ENCODE assay signal across 15 cellular contexts in the genomic region with DNA sequence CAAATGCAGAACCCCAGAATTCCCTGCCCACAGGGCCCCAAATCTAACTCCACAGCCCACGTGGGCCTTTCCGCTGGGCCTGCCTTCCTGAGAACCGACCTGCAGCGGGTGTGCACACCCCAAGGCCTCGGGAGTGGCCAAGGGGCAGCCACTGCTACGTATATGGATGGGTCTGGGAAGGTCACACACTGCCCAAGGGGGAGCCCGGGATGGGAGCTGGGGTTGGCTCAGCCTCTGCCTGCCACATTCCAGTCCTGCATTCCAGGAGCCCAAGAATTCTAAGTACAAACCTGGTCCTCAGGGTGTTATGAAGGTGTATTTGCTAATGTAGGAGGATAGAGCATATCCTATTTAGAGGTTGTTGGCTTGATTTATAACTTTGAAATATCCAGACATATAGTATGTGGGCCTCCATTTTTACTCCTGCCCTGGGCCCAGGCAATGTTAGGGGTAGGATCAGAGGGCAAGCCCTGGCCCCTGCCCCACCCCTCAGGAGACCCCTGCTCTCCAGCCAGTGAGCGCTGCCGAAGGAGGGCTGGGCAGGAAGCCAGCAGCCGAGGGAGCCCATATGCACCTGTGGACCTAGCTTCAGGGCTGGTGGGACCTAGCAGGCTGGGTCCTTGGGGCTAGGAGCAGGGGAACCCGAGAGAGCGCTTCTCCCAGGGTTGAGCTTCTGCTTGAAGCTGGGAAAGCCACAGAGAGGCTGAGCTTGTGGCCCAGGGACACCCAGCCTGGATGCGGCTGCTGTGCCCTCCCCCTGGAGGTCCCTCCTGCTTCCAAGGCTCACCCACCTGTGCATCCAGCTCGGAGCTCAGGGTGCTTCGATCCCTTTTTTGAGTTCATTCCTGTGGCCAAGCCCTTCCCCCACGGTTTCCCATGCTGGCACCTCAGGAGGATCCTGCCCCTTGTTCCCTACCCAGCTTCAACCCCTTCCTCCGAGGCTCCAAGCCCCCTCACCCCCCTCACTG. TPM values are rescaled to one million over a fixed set of nuclear protein-coding genes. Genes with fewer than 3 reads are reported as not detected.
A peak's percentile ranks its signal among the peaks of the same experiment; 100 is the strongest.
DNase-seq lines count a peak whose midpoint lies in the region; ATAC-seq and TF ChIP-seq lines count a peak whose summit lies in the region.
"Had no signal": no experiment of that assay in that cellular context is flagged by ENCODE, and none has a peak within 500 bp of the region (broad histone marks: within the 10 kb centered on the region; RNA-seq: fewer than 3 reads in every experiment).

No MANE protein-coding gene starts in this region.

- TF ChIP-seq CTCF in IMR-90 (conservative IDR thresholded peaks at IDR 0.05; ENCODE audit: low read depth, low read length) (no peak), Calu3 (IDR thresholded peaks at IDR 0.05; ENCODE audit: unreplicated experiment) (no peak), colonic mucosa (IDR thresholded peaks at IDR 0.05) (no peak)
- TF ChIP-seq CTCF in CD4-positive, alpha-beta T cell (IDR thresholded peaks at IDR 0.05): no peak

- H2BK15ac ChIP-seq in IMR-90 (ENCODE audit: low read depth, low read length): no peak overlapping the region

- no peak for ATAC-seq in IMR-90 (ENCODE audit: low read depth)
- ATAC-seq in HG02623 (IDR thresholded peaks at IDR 0.05; ENCODE audit: unreplicated experiment): no peak
- no peak for ATAC-seq in CD4-positive, alpha-beta T cell (ENCODE audit: poor library complexity)
- ATAC-seq: activated CD4-positive, alpha-beta T cell treated with anti-CD3 and anti-CD28 coated beads for 36 hours; activated T-cell treated with anti-CD3 and anti-CD28 coated beads, Interleukin-2, amount 50 U/mL, for 4 hours; T-cell had no signal

- dilution Hi-C loops in IMR-90 (cut with HindIII; ENCODE audit: low sequenced_read_pairs, unreplicated experiment): no loop called here

- no peaks in the 10 kb centered on the region for H3K36me3 ChIP-seq in IMR-90 (ENCODE audit: control insufficient read depth, insufficient read depth, low read length)
- H3K36me3 ChIP-seq in colonic mucosa: no peaks in the 10 kb centered on the region

- H3K27me3 Mint-ChIP-seq in activated naive CD8-positive, alpha-beta T cell treated with anti-CD3 and anti-CD28 coated beads for 36 hours: no peaks in the 10 kb centered on the region
- no peaks in the 10 kb centered on the region for H3K27me3 Mint-ChIP-seq in Calu3 (ENCODE audit: unreplicated experiment)
- H3K27me3 Mint-ChIP-seq in CD4-positive, alpha-beta T cell: no peaks in the 10 kb centered on the region
- H3K27me3 Mint-ChIP-seq: activated CD4-positive, alpha-beta T cell treated with anti-CD3 and anti-CD28 coated beads for 36 hours; T-cell had no signal

- H3K4me3 Mint-ChIP-seq in activated naive CD8-positive, alpha-beta T cell treated with anti-CD3 and anti-CD28 coated beads for 36 hours: no peak overlapping the region
- H3K4me3 Mint-ChIP-seq in Calu3 (ENCODE audit: low read depth, unreplicated experiment): no peak overlapping the region
- H3K4me3 Mint-ChIP-seq in CD4-positive, alpha-beta T cell: no peak overlapping the region
- H3K4me3 Mint-ChIP-seq: activated CD4-positive, alpha-beta T cell treated with anti-CD3 and anti-CD28 coated beads for 36 hours; activated T-cell treated with anti-CD3 and anti-CD28 coated beads, Interleukin-2, amount 50 U/mL, for 4 hours; mesothelial cell of epicardium; T-cell had no signal

- H3K23ac ChIP-seq in IMR-90 (ENCODE audit: low read depth, low read length): no peak overlapping the region; the same call in 1 of the 2 replicates

- no peak overlapping the region for H3K4me2 ChIP-seq in IMR-90 (ENCODE audit: low read depth, low read length)

- peak overlapping the region; percentile 72 for H3K27ac Mint-ChIP-seq in activated naive CD8-positive, alpha-beta T cell treated with anti-CD3 and anti-CD28 coated beads for 36 hours
- H3K27ac Mint-ChIP-seq in Calu3 (ENCODE audit: unreplicated experiment): no peak overlapping the region
- H3K27ac Mint-ChIP-seq in CD4-positive, alpha-beta T cell: no peak overlapping the region
- H3K27ac Mint-ChIP-seq: T-cell had no signal

- H3K4me3 ChIP-seq in IMR-90 (ENCODE audit: insufficient read depth, low read depth, low read length) (no peak overlapping the region), colonic mucosa (no peak overlapping the region)
- H3K4me3 ChIP-seq: dorsolateral prefrontal cortex had no signal

- peak overlapping the region; percentile 7 for H2BK5ac ChIP-seq in IMR-90 (ENCODE audit: low read depth, low read length, poor library complexity, severe bottlenecking)

- intact Hi-C loops in IMR-90 (cut with micrococcal nuclease) (no loop called here), Calu3 (cut with micrococcal nuclease; ENCODE audit: unreplicated experiment) (loop anchor here (1.0 kb wide), 1 partner anchor 9 kb away; no protein-coding TSS in a partner anchor), colonic mucosa (cut with DNase I) (no loop called here)
- intact Hi-C loops in CD4-positive, alpha-beta T cell (cut with DNase I, micrococcal nuclease): no loop called here

- H2BK120ac ChIP-seq in IMR-90 (ENCODE audit: low read depth, low read length): no peak overlapping the region

- no peak for TF ChIP-seq RAD21 in IMR-90 (IDR thresholded peaks at IDR 0.05; ENCODE audit: low read length)

- peaks cover 22% of the 10 kb centered on the region for H3K9me1 ChIP-seq in IMR-90 (ENCODE audit: insufficient read depth, low read length)

- H4K20me1 ChIP-seq in IMR-90 (ENCODE audit: insufficient read depth, low read length): no peaks in the 10 kb centered on the region

- H4K8ac ChIP-seq in IMR-90 (ENCODE audit: low read depth in 2 of 2, low read length in 2 of 2): no peak overlapping the region

- H2AK5ac ChIP-seq in IMR-90 (ENCODE audit: low read depth, low read length): no peak overlapping the region

- peak overlapping the region; percentile 79 for H2AK9ac ChIP-seq in IMR-90 (replicated peaks; ENCODE audit: low read depth, low read length, poor library complexity)

- H3K14ac ChIP-seq in IMR-90 (replicated peaks; ENCODE audit: low read depth, low read length): no peak overlapping the region

- H4K91ac ChIP-seq in IMR-90 (ENCODE audit: insufficient read depth, low read depth, low read length): no peak overlapping the region

- H3K27ac ChIP-seq in IMR-90 (ENCODE audit: insufficient read depth, low read length): no peak overlapping the region
- H3K27ac ChIP-seq in CD4-positive, alpha-beta T cell (ENCODE audit: low read depth, low read length): no peak overlapping the region
- no peak overlapping the region for H3K27ac ChIP-seq in colonic mucosa
- H3K27ac ChIP-seq: parathyroid adenoma had no signal

- H2BK20ac ChIP-seq in IMR-90 (ENCODE audit: low read depth, low read length): no peak overlapping the region

- peaks cover 3% of the 10 kb centered on the region for H3K36me3 Mint-ChIP-seq in activated naive CD8-positive, alpha-beta T cell treated with anti-CD3 and anti-CD28 coated beads for 36 hours
- H3K36me3 Mint-ChIP-seq in Calu3 (ENCODE audit: insufficient read depth, unreplicated experiment): peaks cover 12% of the 10 kb centered on the region
- no peaks in the 10 kb centered on the region for H3K36me3 Mint-ChIP-seq in CD4-positive, alpha-beta T cell (ENCODE audit: low read depth)
- H3K36me3 Mint-ChIP-seq: mesothelial cell of epicardium, T-cell had no signal

- TF ChIP-seq POLR2A in IMR-90 (IDR thresholded peaks at IDR 0.05; ENCODE audit: low read depth, low read length): no peak

- CTCF ChIA-PET in IMR-90 (lab: Yijun Ruan, JAX): no interaction called here
- CTCF ChIA-PET in Calu3 (lab: Charles Lee): interaction anchor here (0.5 to 0.8 kb wide), 4 partner anchors 9 to 94 kb away, joined by 3 to 6 read pairs (median 3); partner anchors contain the start of gene SEMA7A
- CTCF ChIA-PET in CD4-positive, alpha-beta T cell (lab: Charles Lee): no interaction called here

- in situ Hi-C loops in IMR-90 (cut with MboI; ENCODE audit: low sequenced_read_pairs): no loop called here

- H3K18ac ChIP-seq in IMR-90 (ENCODE audit: low read depth, low read length): no peak overlapping the region

- no peak overlapping the region for H3K4ac ChIP-seq in IMR-90 (ENCODE audit: low read depth, low read length)

- WGBS in IMR-90 (ENCODE audit: extremely low coverage in 2 of 2, insufficient read length in 1 of 2), 2 experiments: 90% methylated on average over 6 of the region's 17 CpGs; no CpG with 5 or more reads in 1 of the 2 experiments

- H2AFZ ChIP-seq in IMR-90 (replicated peaks; ENCODE audit: low read length, poor library complexity): no peak overlapping the region
- H2AFZ ChIP-seq: parathyroid adenoma had no signal

- no peaks in the 10 kb centered on the region for H3K9me3 Mint-ChIP-seq in activated naive CD8-positive, alpha-beta T cell treated with anti-CD3 and anti-CD28 coated beads for 36 hours
- H3K9me3 Mint-ChIP-seq in Calu3 (ENCODE audit: low read depth, unreplicated experiment): peaks cover 2% of the 10 kb centered on the region
- no peaks in the 10 kb centered on the region for H3K9me3 Mint-ChIP-seq in CD4-positive, alpha-beta T cell
- H3K9me3 Mint-ChIP-seq: activated T-cell treated with anti-CD3 and anti-CD28 coated beads, Interleukin-2, amount 50 U/mL, for 4 hours; mesothelial cell of epicardium; T-cell had no signal

- no peak overlapping the region for H3K9ac ChIP-seq in IMR-90 (ENCODE audit: low read depth, low read length)
- no peak overlapping the region for H3K9ac ChIP-seq in colonic mucosa (ENCODE audit: low read depth in 2 of 2, low read length in 2 of 2)
- H3K9ac ChIP-seq: parathyroid adenoma had no signal

- peaks cover 75% of the 10 kb centered on the region for H3K4me1 Mint-ChIP-seq in activated naive CD8-positive, alpha-beta T cell treated with anti-CD3 and anti-CD28 coated beads for 36 hours
- H3K4me1 Mint-ChIP-seq in Calu3 (ENCODE audit: low read depth, unreplicated experiment): peaks cover 81% of the 10 kb centered on the region
- peaks cover 19% of the 10 kb centered on the region for H3K4me1 Mint-ChIP-seq in CD4-positive, alpha-beta T cell (ENCODE audit: low read depth)

- no peak overlapping the region for H3K56ac ChIP-seq in IMR-90 (ENCODE audit: extremely low read depth, insufficient read depth, low read length)

- POLR2A ChIA-PET in IMR-90 (lab: Charles Lee; ENCODE audit: unreplicated experiment): no interaction called here
- POLR2A ChIA-PET in CD4-positive, alpha-beta T cell (lab: Charles Lee): no interaction called here

- H3K4me1 ChIP-seq in IMR-90 (ENCODE audit: control insufficient read depth, insufficient read depth, low read length): peaks cover 14% of the 10 kb centered on the region
- H3K4me1 ChIP-seq in colonic mucosa: no peaks in the 10 kb centered on the region

- no peaks in the 10 kb centered on the region for H3K27me3 ChIP-seq in IMR-90 (ENCODE audit: control insufficient read depth, insufficient read depth, low read length)
- no peaks in the 10 kb centered on the region for H3K27me3 ChIP-seq in CD4-positive, alpha-beta T cell (ENCODE audit: control insufficient read depth, insufficient read depth, low read length)
- no peaks in the 10 kb centered on the region for H3K27me3 ChIP-seq in colonic mucosa
- H3K27me3 ChIP-seq: dorsolateral prefrontal cortex had no signal

- H4K5ac ChIP-seq in IMR-90 (ENCODE audit: low read depth, low read length): no peak overlapping the region

- H3K9me3 ChIP-seq in IMR-90 (ENCODE audit: control insufficient read depth, insufficient read depth, low read length) (no peaks in the 10 kb centered on the region), colonic mucosa (no peaks in the 10 kb centered on the region)
- no peaks in the 10 kb centered on the region for H3K9me3 ChIP-seq in CD4-positive, alpha-beta T cell (ENCODE audit: control insufficient read depth, low read length)

- DNase-seq in A172 (ENCODE audit: low spot score) (peak; percentile 36), IMR-90 (no peak), left kidney (ENCODE audit: low read depth, low spot score) (peak; percentile 45), Calu3 (no peak), colonic mucosa (no peak)
- DNase-seq in activated naive CD8-positive, alpha-beta T cell treated with anti-CD3 and anti-CD28 coated beads for 36 hours: no peak
- no peak for DNase-seq in CD4-positive, alpha-beta T cell
- DNase-seq: activated CD4-positive, alpha-beta T cell treated with anti-CD3 and anti-CD28 coated beads for 36 hours; activated T-cell treated with anti-CD3 and anti-CD28 coated beads, Interleukin-2, amount 50 U/mL, for 4 hours; dorsolateral prefrontal cortex; NCI-H446; T-cell had no signal

- peaks cover 0 to 5% of the 10 kb centered on the region in 2 experiments; a peak in 1 of 4 replicates for H3K79me1 ChIP-seq in IMR-90 (ENCODE audit: low read depth in 1 of 2, low read length in 2 of 2)

- no TSS peak for BruUV-seq in IMR-90 (replicated peaks; lab: Mats Ljungman, UMichigan)
- BruUV-seq in Calu3 (replicated peaks; lab: Mats Ljungman, UMichigan): no TSS peak

RNA-seq across cellular contexts. Expression of gene CYP11A1, which starts 20.8 kb away (rescaled TPM):
- total RNA-seq in A172 (2014; rRNA removed; shearing (Covaris generic)): 1.2 TPM in 1 of 2 replicates, not detected in the other
- total RNA-seq in IMR-90 (2012; rRNA removed) (0.18 and 0.28 TPM in 2 replicates), Calu3 (2022) (not detected in 2 replicates), colonic mucosa (1 to 10 TPM in 1 of 2 donors, not detected in 1; 1.3 TPM)
- polyA plus RNA-seq in IMR-90 (2012; rRNA removed): 0.46 and 0.50 TPM in 2 replicates
- polyA plus RNA-seq in IMR-90 (2012; cell fraction: cytosol; rRNA removed): 0.17 and 0.60 TPM in 2 replicates
- 0.23 and 0.26 TPM in 2 replicates for polyA plus RNA-seq in IMR-90 (2012; cell fraction: nucleus; rRNA removed; ENCODE audit: low replicate concordance)
- total RNA-seq in activated naive CD8-positive, alpha-beta T cell treated with anti-CD3 and anti-CD28 coated beads for 36 hours: under 1 TPM; 0.30 to 0.31 TPM
- total RNA-seq in CD4-positive, alpha-beta T cell: not detected
- total RNA-seq: activated CD4-positive, alpha-beta T cell treated with anti-CD3 and anti-CD28 coated beads for 36 hours had no signal

RNA-seq across cellular contexts. Expression of gene SEMA7A, which starts 45.5 kb away (rescaled TPM):
- 12.6 and 14.3 TPM in 2 replicates for total RNA-seq in A172 (2014; rRNA removed; shearing (Covaris generic))
- total RNA-seq in IMR-90 (2012; rRNA removed) (27.8 and 30.5 TPM in 2 replicates), Calu3 (2022) (67.6 and 74.8 TPM in 2 replicates), colonic mucosa (1 to 10 TPM; 1.8 to 2.0 TPM)
- polyA plus RNA-seq in IMR-90 (2012; rRNA removed): 87.3 and 88.1 TPM in 2 replicates
- polyA plus RNA-seq in IMR-90 (2012; cell fraction: cytosol; rRNA removed): 46.2 and 68.0 TPM in 2 replicates
- polyA plus RNA-seq in IMR-90 (2012; cell fraction: nucleus; rRNA removed; ENCODE audit: low replicate concordance): 57.3 and 104 TPM in 2 replicates
- 10 to 100 TPM; 48.8 to 51.4 TPM for total RNA-seq in activated naive CD8-positive, alpha-beta T cell treated with anti-CD3 and anti-CD28 coated beads for 36 hours
- 1 to 10 TPM; 2.3 to 2.7 TPM for total RNA-seq in CD4-positive, alpha-beta T cell

Comparison
In these comparisons a context has a peak if more than half of its experiments do, and no peak if none do; other contexts are left out.
1. DNase-seq: peak in A172 (single experiment) and left kidney (single experiment); none in IMR-90 (single experiment), activated naive CD8-positive, alpha-beta T cell treated with anti-CD3 and anti-CD28 coated beads for 36 hours (single experiment), Calu3 (single experiment), CD4-positive, alpha-beta T cell (0 of 10) and colonic mucosa (single experiment).